ENCODE assay signal across 10 cellular contexts in the genomic region with DNA sequence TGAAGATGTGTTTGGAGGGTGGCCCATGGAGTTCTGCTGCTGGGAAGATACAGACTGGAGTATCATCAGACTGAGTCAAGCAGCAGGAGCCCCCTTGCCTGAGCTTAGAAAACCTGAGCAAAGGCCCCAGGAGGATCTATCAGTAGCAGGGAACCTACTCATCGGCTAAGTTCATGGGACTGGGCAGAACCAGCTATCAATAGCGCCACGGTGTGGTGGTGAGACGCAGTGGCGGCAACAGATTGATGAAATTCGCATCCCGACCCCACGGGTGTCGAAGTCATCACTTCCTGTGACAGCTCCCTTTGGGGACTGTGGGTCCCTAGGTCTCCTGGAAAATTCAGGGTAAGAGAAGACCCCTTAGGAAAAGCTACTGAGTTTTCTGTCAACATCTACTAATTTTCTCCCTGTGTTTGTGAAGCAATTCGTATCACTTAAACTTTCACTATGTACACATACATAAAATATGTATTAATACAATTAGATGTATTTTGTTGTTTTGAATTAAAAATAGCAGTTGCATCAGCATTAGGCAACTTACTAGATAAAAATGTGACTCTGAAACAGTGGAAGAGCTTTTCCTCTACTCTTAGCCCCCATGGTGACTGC. TPM values are rescaled to one million over a fixed set of nuclear protein-coding genes. Genes with fewer than 3 reads are reported as not detected.
A peak's percentile ranks its signal among the peaks of the same experiment; 100 is the strongest.
DNase-seq lines count a peak whose midpoint lies in the region; ATAC-seq and TF ChIP-seq lines count a peak whose summit lies in the region.
"Had no signal": no experiment of that assay in that cellular context is flagged by ENCODE, and none has a peak within 500 bp of the region (broad histone marks: within the 10 kb centered on the region; RNA-seq: fewer than 3 reads in every experiment).

No MANE protein-coding gene starts in this region.

- H3K4me1 ChIP-seq in uterus = no peaks in the 10 kb centered on the region

- no peak overlapping the region for H3K4me3 ChIP-seq in GM06990 (replicated peaks; ENCODE audit: low read depth, low read length)
- no peak overlapping the region for H3K4me3 ChIP-seq in uterus

- TF ChIP-seq CTCF in GM06990 (IDR thresholded peaks at IDR 0.05; ENCODE audit: insufficient read depth, low read length, poor library complexity, severe bottlenecking) (peak; percentile 82), endothelial cell (IDR thresholded peaks at IDR 0.05; ENCODE audit: unreplicated experiment) (peak; percentile 78), uterus (IDR thresholded peaks at IDR 0.05) (peak in 3 of 4 experiments; percentile 10 to 16 (median 14))

- H3K4me3 Mint-ChIP-seq in endothelial cell (ENCODE audit: unreplicated experiment) = no peak overlapping the region
- no peak overlapping the region for H3K4me3 Mint-ChIP-seq in natural killer cell treated with Interleukin-12 subunit alpha and Interleukin-12 subunit beta and Interleukin-15 and Interleukin-18, amount 100 ng/mL, for 72 hours
- no peak overlapping the region for H3K4me3 Mint-ChIP-seq in activated T-helper 17 cell treated with anti-CD3 and anti-CD28 coated beads, Interleukin-2, amount 50 U/mL, for 72 hours

- H3K4me1 Mint-ChIP-seq in endothelial cell (ENCODE audit: unreplicated experiment) = peaks cover 8% of the 10 kb centered on the region
- H3K4me1 Mint-ChIP-seq in natural killer cell treated with Interleukin-12 subunit alpha and Interleukin-12 subunit beta and Interleukin-15 and Interleukin-18, amount 100 ng/mL, for 72 hours (ENCODE audit: low read depth in 2 of 2) = peaks cover 0 to 4% of the 10 kb centered on the region in 2 donors
- no peaks in the 10 kb centered on the region for H3K4me1 Mint-ChIP-seq in activated T-helper 17 cell treated with anti-CD3 and anti-CD28 coated beads, Interleukin-2, amount 50 U/mL, for 72 hours

- H3K36me3 ChIP-seq in GM06990 (ENCODE audit: control insufficient read depth, insufficient read depth, low read length) (no peaks in the 10 kb centered on the region), uterus (no peaks in the 10 kb centered on the region)

- TF ChIP-seq POLR2A in uterus (IDR thresholded peaks at IDR 0.05) = no peak

- H3K36me3 Mint-ChIP-seq in endothelial cell (ENCODE audit: low read depth, unreplicated experiment) = no peaks in the 10 kb centered on the region
- H3K36me3 Mint-ChIP-seq in natural killer cell treated with Interleukin-12 subunit alpha and Interleukin-12 subunit beta and Interleukin-15 and Interleukin-18, amount 100 ng/mL, for 72 hours = no peaks in the 10 kb centered on the region
- H3K36me3 Mint-ChIP-seq in activated T-helper 17 cell treated with anti-CD3 and anti-CD28 coated beads, Interleukin-2, amount 50 U/mL, for 72 hours (ENCODE audit: low read depth) = no peaks in the 10 kb centered on the region

- H3K9me3 Mint-ChIP-seq in endothelial cell (ENCODE audit: unreplicated experiment) = no peaks in the 10 kb centered on the region
- no peaks in the 10 kb centered on the region for H3K9me3 Mint-ChIP-seq in natural killer cell treated with Interleukin-12 subunit alpha and Interleukin-12 subunit beta and Interleukin-15 and Interleukin-18, amount 100 ng/mL, for 72 hours
- no peaks in the 10 kb centered on the region for H3K9me3 Mint-ChIP-seq in activated T-helper 17 cell treated with anti-CD3 and anti-CD28 coated beads, Interleukin-2, amount 50 U/mL, for 72 hours

- H3K27ac Mint-ChIP-seq in endothelial cell (ENCODE audit: unreplicated experiment) = no peak overlapping the region
- H3K27ac Mint-ChIP-seq in natural killer cell treated with Interleukin-12 subunit alpha and Interleukin-12 subunit beta and Interleukin-15 and Interleukin-18, amount 100 ng/mL, for 72 hours = no peak overlapping the region
- H3K27ac Mint-ChIP-seq in activated T-helper 17 cell treated with anti-CD3 and anti-CD28 coated beads, Interleukin-2, amount 50 U/mL, for 72 hours = no peak overlapping the region

- intact Hi-C loops in uterus (cut with DNase I; ENCODE audit: low total_unique reads) = no loop called here

- DNase-seq in GM06990 (ENCODE audit: extremely low read depth, insufficient read length) (no peak), M059J (ENCODE audit: low read depth) (peak; percentile 39), endothelial cell (ENCODE audit: low spot score) (peak; percentile 73), uterus (no peak)
- DNase-seq in activated CD4-positive, alpha-beta T cell treated with anti-CD3 and anti-CD28 coated beads for 24 hours (ENCODE audit: low read depth in 2 of 2) = peak; percentile 10 to 50
- no peak for DNase-seq in natural killer cell treated with Interleukin-12 subunit alpha and Interleukin-12 subunit beta and Interleukin-15 and Interleukin-18, amount 100 ng/mL, for 72 hours (ENCODE audit: low spot score)

- peaks cover 8% of the 10 kb centered on the region for H3K27me3 Mint-ChIP-seq in endothelial cell (ENCODE audit: unreplicated experiment)
- H3K27me3 Mint-ChIP-seq in natural killer cell treated with Interleukin-12 subunit alpha and Interleukin-12 subunit beta and Interleukin-15 and Interleukin-18, amount 100 ng/mL, for 72 hours = peaks cover 9 to 15% of the 10 kb centered on the region in 2 donors
- peaks cover 4% of the 10 kb centered on the region for H3K27me3 Mint-ChIP-seq in activated T-helper 17 cell treated with anti-CD3 and anti-CD28 coated beads, Interleukin-2, amount 50 U/mL, for 72 hours

- no peak overlapping the region for H3K27ac ChIP-seq in uterus

- ATAC-seq in natural killer cell treated with Interleukin-12 subunit alpha and Interleukin-12 subunit beta and Interleukin-15 and Interleukin-18, amount 100 ng/mL, for 72 hours = peak; percentile 47 to 52
- no peak for ATAC-seq in HG02678 (IDR thresholded peaks at IDR 0.05; ENCODE audit: unreplicated experiment)
- ATAC-seq in activated T-helper 17 cell treated with anti-CD3 and anti-CD28 coated beads, Interleukin-2, amount 50 U/mL, for 72 hours (replicated peaks) = no peak

- H3K27me3 ChIP-seq in GM06990 (replicated peaks; ENCODE audit: control insufficient read depth, insufficient read depth, low read length) (no peaks in the 10 kb centered on the region; the same call in 1 of the 2 replicates), uterus (no peaks in the 10 kb centered on the region)

- no peaks in the 10 kb centered on the region for H3K9me3 ChIP-seq in uterus

RNA-seq across cellular contexts. Expression of gene CACNA1S, which starts 7.1 kb away (rescaled TPM):
- total RNA-seq in M059J (2014; rRNA removed; shearing (Covaris generic)) = not detected in 2 replicates
- total RNA-seq in endothelial cell (ENCODE audit: unreplicated experiment) = 0.08 TPM
- not detected for total RNA-seq in natural killer cell treated with Interleukin-12 subunit alpha and Interleukin-12 subunit beta and Interleukin-15 and Interleukin-18, amount 100 ng/mL, for 72 hours
- under 1 TPM in 1 of 4 donors, not detected in 3; 0.07 TPM for total RNA-seq in uterus
- total RNA-seq in activated T-helper 17 cell treated with anti-CD3 and anti-CD28 coated beads, Interleukin-2, amount 50 U/mL, for 72 hours = not detected
- total RNA-seq: activated CD8-positive, alpha-beta memory T cell treated with anti-CD3 and anti-CD28 coated beads for 36 hours; subcutaneous adipose tissue had no signal

RNA-seq across cellular contexts. Expression of gene ASCL5, which starts 7.7 kb away (rescaled TPM):
- total RNA-seq in M059J (2014; rRNA removed; shearing (Covaris generic)) = not detected in 2 replicates
- total RNA-seq in endothelial cell (ENCODE audit: unreplicated experiment) = not detected
- not detected for total RNA-seq in natural killer cell treated with Interleukin-12 subunit alpha and Interleukin-12 subunit beta and Interleukin-15 and Interleukin-18, amount 100 ng/mL, for 72 hours
- not detected for total RNA-seq in uterus
- total RNA-seq in activated T-helper 17 cell treated with anti-CD3 and anti-CD28 coated beads, Interleukin-2, amount 50 U/mL, for 72 hours = under 1 TPM in 1 of 2 donors, not detected in 1; 0.19 TPM
- total RNA-seq: activated CD8-positive, alpha-beta memory T cell treated with anti-CD3 and anti-CD28 coated beads for 36 hours; subcutaneous adipose tissue had no signal

RNA-seq across cellular contexts. Expression of gene TMEM9, which starts 35.0 kb away (rescaled TPM):
- total RNA-seq in M059J (2014; rRNA removed; shearing (Covaris generic)) = 129 and 147 TPM in 2 replicates
- total RNA-seq in endothelial cell (ENCODE audit: unreplicated experiment) (78.7 TPM), uterus (100 to 1,000 TPM in 3 of 4 donors, 10 to 100 TPM in 1; 73.6 to 163 (median 117) TPM)
- total RNA-seq in natural killer cell treated with Interleukin-12 subunit alpha and Interleukin-12 subunit beta and Interleukin-15 and Interleukin-18, amount 100 ng/mL, for 72 hours = 10 to 100 TPM; 15.6 to 21.5 TPM
- 10 to 100 TPM; 19.5 to 25.7 TPM for total RNA-seq in activated T-helper 17 cell treated with anti-CD3 and anti-CD28 coated beads, Interleukin-2, amount 50 U/mL, for 72 hours

Comparison
In these comparisons a context has a peak if more than half of its experiments do, and no peak if none do; other contexts are left out.
1. DNase-seq: peak in M059J (single experiment), activated CD4-positive, alpha-beta T cell treated with anti-CD3 and anti-CD28 coated beads for 24 hours (2 of 2) and endothelial cell (single experiment); none in GM06990 (single experiment), natural killer cell treated with Interleukin-12 subunit alpha and Interleukin-12 subunit beta and Interleukin-15 and Interleukin-18, amount 100 ng/mL, for 72 hours (single experiment) and uterus (0 of 2).
2. CTCF ChIP-seq: peak in every context shown above with its lines; median percentile 82 in GM06990; 78 in endothelial cell; 14 in uterus.
3. ATAC-seq: peak in natural killer cell treated with Interleukin-12 subunit alpha and Interleukin-12 subunit beta and Interleukin-15 and Interleukin-18, amount 100 ng/mL, for 72 hours (2 of 2); none in HG02678 (single experiment) and activated T-helper 17 cell treated with anti-CD3 and anti-CD28 coated beads, Interleukin-2, amount 50 U/mL, for 72 hours (single experiment).